In the genomic region with DNA sequence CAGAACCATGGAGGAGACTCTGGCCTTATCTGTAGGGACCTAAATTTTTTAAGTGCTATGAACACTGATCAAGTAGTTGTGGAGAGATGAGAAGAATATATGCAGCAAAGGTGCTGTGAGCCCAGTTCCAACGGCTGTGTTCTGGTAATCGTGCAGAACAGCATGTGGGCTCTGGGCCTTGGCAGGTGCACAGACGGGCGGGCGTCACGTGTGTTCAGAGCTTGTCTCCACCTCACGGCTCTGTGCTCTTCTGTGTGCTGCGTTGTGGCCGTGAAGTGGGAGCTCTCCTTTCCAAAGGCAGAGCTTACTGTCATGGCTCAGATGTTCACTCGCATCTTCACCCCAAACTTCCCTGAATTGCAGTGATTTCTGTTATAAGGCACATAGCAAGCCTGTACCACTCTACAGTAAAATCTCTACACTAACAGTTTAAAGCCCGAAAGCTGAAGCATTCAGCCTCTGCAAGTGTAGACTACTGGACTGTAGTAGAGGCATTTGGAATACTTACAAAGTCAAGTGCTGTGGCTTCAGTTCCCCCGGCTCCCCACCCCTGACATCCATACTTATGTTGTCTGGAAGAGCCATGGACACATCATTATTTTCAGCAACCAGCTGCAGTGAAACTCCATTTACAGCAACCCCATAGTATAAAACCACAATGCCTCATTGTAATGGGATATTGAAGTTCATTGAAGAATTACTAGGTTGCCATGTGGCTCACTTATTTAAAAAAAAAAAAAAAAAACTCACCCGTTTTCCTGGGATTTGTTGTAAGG, we compare ENCODE assay signal across 28 cellular contexts. TPM values are rescaled to one million over a fixed set of nuclear protein-coding genes. Genes with fewer than 3 reads are reported as not detected.
"Had no signal": no experiment of that assay in that cellular context is flagged by ENCODE, and none has a peak within 500 bp of the region (broad histone marks: within the 10 kb centered on the region; RNA-seq: fewer than 3 reads in every experiment).

No MANE protein-coding gene starts in this region.

- H3K4me3 ChIP-seq: ascending aorta, body of pancreas, Peyer's patch, SJSA1 had no signal

- ATAC-seq: activated CD4-positive, CD25-positive, alpha-beta regulatory T cell treated with anti-CD3 and anti-CD28 coated beads, Interleukin-2, amount 50 U/mL, for 24 hours; activated CD8-positive, alpha-beta memory T cell treated with anti-CD3 and anti-CD28 coated beads, Interleukin-2, amount 10 ng/mL, durations not matched to agents 7 days and 5 days; activated CD8-positive, alpha-beta T cell treated with anti-CD3 and anti-CD28 coated beads, Interleukin-2, amount 10 ng/mL, durations not matched to agents 7 days and 5 days; activated naive CD4-positive, alpha-beta T cell treated with anti-CD3 and anti-CD28 coated beads, Interleukin-2, amount 50 U/mL, for 72 hours; activated naive CD8-positive, alpha-beta T cell treated with anti-CD3 and anti-CD28 coated beads, Interleukin-2, amount 50 U/mL, for 24 hours; activated T-cell treated with anti-CD3 and anti-CD28 coated beads, Interleukin-2, amount 50 U/mL, for 4 hours; body of pancreas; SK-N-SH treated with all-trans-retinoic acid at 6 μM for 48 hours had no signal

- H3K27ac Mint-ChIP-seq: activated CD8-positive, alpha-beta memory T cell treated with anti-CD3 and anti-CD28 coated beads, Interleukin-2, amount 10 ng/mL, durations not matched to agents 7 days and 5 days; activated CD8-positive, alpha-beta T cell treated with anti-CD3 and anti-CD28 coated beads, Interleukin-2, amount 10 ng/mL, durations not matched to agents 7 days and 5 days; activated naive CD4-positive, alpha-beta T cell treated with anti-CD3 and anti-CD28 coated beads, Interleukin-2, amount 50 U/mL, for 72 hours; activated naive CD8-positive, alpha-beta T cell treated with anti-CD3 and anti-CD28 coated beads, Interleukin-2, amount 50 U/mL, for 24 hours had no signal

- H3K27me3 Mint-ChIP-seq: activated CD8-positive, alpha-beta memory T cell treated with anti-CD3 and anti-CD28 coated beads, Interleukin-2, amount 10 ng/mL, durations not matched to agents 7 days and 5 days; activated naive CD8-positive, alpha-beta T cell treated with anti-CD3 and anti-CD28 coated beads, Interleukin-2, amount 50 U/mL, for 24 hours had no signal

- DNase-seq: activated CD4-positive, alpha-beta T cell treated with anti-CD3 and anti-CD28 coated beads for 48 hours; activated CD4-positive, alpha-beta T cell treated with anti-CD3 and anti-CD28 coated beads, Interleukin-2, amount 50 U/mL, for 4 hours; activated CD8-positive, alpha-beta memory T cell treated with anti-CD3 and anti-CD28 coated beads, Interleukin-2, amount 10 ng/mL, durations not matched to agents 7 days and 5 days; activated CD8-positive, alpha-beta T cell treated with anti-CD3 and anti-CD28 coated beads, Interleukin-2, amount 10 ng/mL, durations not matched to agents 7 days and 5 days; activated effector memory CD4-positive, alpha-beta T cell treated with anti-CD3 and anti-CD28 coated beads, Interleukin-2, amount 50 U/mL, for 16 hours; activated naive CD4-positive, alpha-beta T cell treated with Interleukin-2 at 50 U/mL for 16 hours; activated naive CD8-positive, alpha-beta T cell treated with anti-CD3 and anti-CD28 coated beads, Interleukin-2, amount 50 U/mL, for 24 hours; activated T-cell treated with anti-CD3 and anti-CD28 coated beads, Interleukin-2, amount 50 U/mL, for 4 hours; amniotic stem cell; body of pancreas; central memory CD4-positive, alpha-beta T cell; KBM-7; NCI-H1048; NCI-H1436 treated with DMSO at 0.1 percent for 48 hours; NCI-H2029; NCI-H510A treated with DMSO at 0.1 percent for 48 hours; Peyer's patch; SHP77; SW 1271 had no signal

- H3K27me3 ChIP-seq: ascending aorta, body of pancreas, Peyer's patch, SJSA1 had no signal

- H3K9me3 ChIP-seq: ascending aorta, body of pancreas, Peyer's patch, SJSA1 had no signal

- H3K4me1 ChIP-seq: ascending aorta, Peyer's patch, SJSA1 had no signal

- H3K9me3 Mint-ChIP-seq: activated naive CD4-positive, alpha-beta T cell treated with anti-CD3 and anti-CD28 coated beads, Interleukin-2, amount 50 U/mL, for 72 hours; activated naive CD8-positive, alpha-beta T cell treated with anti-CD3 and anti-CD28 coated beads, Interleukin-2, amount 50 U/mL, for 24 hours; activated T-cell treated with anti-CD3 and anti-CD28 coated beads, Interleukin-2, amount 50 U/mL, for 4 hours had no signal

- H3K27ac ChIP-seq: ascending aorta, body of pancreas, Peyer's patch, RWPE1, SJSA1 had no signal

- H3K4me3 Mint-ChIP-seq: activated CD8-positive, alpha-beta memory T cell treated with anti-CD3 and anti-CD28 coated beads, Interleukin-2, amount 10 ng/mL, durations not matched to agents 7 days and 5 days; activated CD8-positive, alpha-beta T cell treated with anti-CD3 and anti-CD28 coated beads, Interleukin-2, amount 10 ng/mL, durations not matched to agents 7 days and 5 days; activated naive CD8-positive, alpha-beta T cell treated with anti-CD3 and anti-CD28 coated beads, Interleukin-2, amount 50 U/mL, for 24 hours; activated T-cell treated with anti-CD3 and anti-CD28 coated beads, Interleukin-2, amount 50 U/mL, for 4 hours had no signal

RNA-seq across cellular contexts. Expression of a gene that starts 27.5 kb away (rescaled TPM):
- total RNA-seq: activated CD8-positive, alpha-beta T cell treated with anti-CD3 and anti-CD28 coated beads, Interleukin-2, amount 10 ng/mL, durations not matched to agents 7 days and 5 days; ascending aorta; body of pancreas; bronchial epithelial cell; LHCN-M2; M059J; Peyer's patch had no signal
